ENCODE assay signal across 27 cellular contexts in the genomic region with DNA sequence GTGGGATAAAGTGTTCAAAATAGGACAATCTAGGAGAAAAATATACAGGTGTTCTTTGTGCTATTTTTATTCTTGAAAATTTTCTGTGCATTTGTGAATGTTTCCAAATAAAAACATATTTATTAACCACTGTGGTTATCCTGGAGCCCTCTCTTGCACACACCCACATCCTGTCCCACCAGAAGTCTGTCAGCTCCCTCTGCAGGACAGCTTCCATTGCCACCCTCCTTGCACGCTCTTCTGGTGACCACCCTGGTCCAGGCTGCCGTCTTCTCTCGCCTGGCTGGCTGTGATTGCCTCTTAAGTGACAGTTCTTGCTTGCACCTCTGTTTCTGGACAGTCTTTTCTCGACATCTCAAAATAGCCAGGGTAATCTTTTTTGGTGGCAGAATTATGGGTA.
DNase-seq lines count a peak whose midpoint lies in the region; ATAC-seq, FAIRE-seq and TF ChIP-seq lines count a peak whose summit lies in the region.
"Had no signal": no experiment of that assay in that cellular context is flagged by ENCODE, and none has a peak within 500 bp of the region (broad histone marks: within the 10 kb centered on the region; RNA-seq: fewer than 3 reads in every experiment).

No MANE protein-coding gene starts in this region.

- in situ Hi-C loops in ACHN (cut with HindIII; ENCODE audit: low pct_ligation_motif_present, low pct_unique_long_range_greater_than_20kb, low sequenced_read_pairs), result no loop called here

- no peak for TF ChIP-seq CTCF in NB4 (IDR thresholded peaks at IDR 0.05; ENCODE audit: low read depth, low read length)
- peak; percentile 19 for TF ChIP-seq CTCF in epithelial cell of proximal tubule (conservative IDR thresholded peaks at IDR 0.05; ENCODE audit: low read depth, low read length)
- no peak for TF ChIP-seq CTCF in pancreas (IDR thresholded peaks at IDR 0.05)

- H3K36me3 ChIP-seq in pancreas, result no peaks in the 10 kb centered on the region
- H3K36me3 ChIP-seq: Peyer's patch had no signal

- H3K4me1 ChIP-seq in pancreas, result no peaks in the 10 kb centered on the region
- H3K4me1 ChIP-seq: foreskin keratinocyte, Peyer's patch, testis had no signal

- H3K4me3 ChIP-seq in NB4 (ENCODE audit: low read depth, low read length) (no peak overlapping the region), epithelial cell of proximal tubule (ENCODE audit: low read depth, low read length) (no peak overlapping the region), pancreas (no peak overlapping the region)
- H3K4me3 ChIP-seq: GM23248, lung, Peyer's patch, testis had no signal

- H3K9me3 ChIP-seq in pancreas, result no peaks in the 10 kb centered on the region
- H3K9me3 ChIP-seq: Peyer's patch, testis had no signal

- DNase-seq in ACHN (peak; percentile 46), Daoy (ENCODE audit: low read depth) (peak; percentile 11), NB4 (ENCODE audit: low read depth) (peak; percentile 11), epithelial cell of proximal tubule (ENCODE audit: low read depth) (no peak), pancreas (no peak), DMS53 treated with DMSO at 0.1 percent for 48 hours (lab: John Stamatoyannopoulos, UW; ENCODE audit: unreplicated experiment) (no peak)
- DNase-seq: activated CD4-positive, alpha-beta T cell treated with anti-CD3 and anti-CD28 coated beads, Interleukin-2, amount 10 ng/mL, durations not matched to agents 7 days and 5 days; activated CD8-positive, alpha-beta memory T cell treated with anti-CD3 and anti-CD28 coated beads, Interleukin-2, amount 10 ng/mL, durations not matched to agents 7 days and 5 days; activated naive CD4-positive, alpha-beta T cell treated with anti-CD3 and anti-CD28 coated beads, Interleukin-2, amount 50 U/mL, for 16 hours; aorta; CD8-positive, alpha-beta T cell; dermis blood vessel endothelial cell; foreskin keratinocyte; GM23248; hippocampal formation; NCI-H1048; NCI-H187; NK-92 treated with Interleukin-12 subunit alpha and Interleukin-12 subunit beta, amount 100 ng/mL, for 24 hours; Peyer's patch; stimulated activated CD4-positive, alpha-beta T cell treated with anti-CD3 and anti-CD28 coated beads, Interleukin-2, amount 100 ng/mL, for 48 hours; stimulated activated naive B cell treated with anti-CD40 and anti-IgM and Interleukin-4, amounts not matched to agents 10 μg/mL and 1 μg/mL and 100 μg/mL, for 72 hours; T-helper 2 cell; testis had no signal

- 42 to 43% methylated on average over 4 of the region's 4 CpGs for WGBS in pancreas, 2 donors

- no peaks in the 10 kb centered on the region for H3K27me3 ChIP-seq in pancreas
- H3K27me3 ChIP-seq: foreskin keratinocyte, Peyer's patch, testis had no signal

- intact Hi-C loops in pancreas (cut with DNase I), result no loop called here

- no peak overlapping the region for H3K27ac ChIP-seq in pancreas
- H3K27ac ChIP-seq: epithelial cell of prostate, foreskin keratinocyte, GM23248, Peyer's patch, testis had no signal

- TF ChIP-seq POLR2A in NB4 (IDR thresholded peaks at IDR 0.05; ENCODE audit: extremely low read depth, insufficient read length), result no peak

- no peak for ATAC-seq in HG03457 (IDR thresholded peaks at IDR 0.05; ENCODE audit: unreplicated experiment)
- ATAC-seq in pancreas, result no peak
- ATAC-seq in HG02798 (IDR thresholded peaks at IDR 0.05; ENCODE audit: poor library complexity, unreplicated experiment), result no peak
- ATAC-seq: activated CD8-positive, alpha-beta memory T cell treated with anti-CD3 and anti-CD28 coated beads, Interleukin-2, amount 10 ng/mL, durations not matched to agents 7 days and 5 days; CD8-positive, alpha-beta T cell; foreskin keratinocyte; stimulated activated naive B cell treated with anti-CD40 and anti-IgM and Interleukin-4, amounts not matched to agents 10 μg/mL and 1 μg/mL and 100 μg/mL, for 72 hours had no signal

- FAIRE-seq in pancreas (lab: Jason Lieb, UNC), result no peak

Comparison
In these comparisons a context has a peak if more than half of its experiments do, and no peak if none do; other contexts are left out.
1. DNase-seq: peak in ACHN (single experiment), Daoy (single experiment) and NB4 (single experiment); none in epithelial cell of proximal tubule (single experiment), pancreas (0 of 6) and DMS53 treated with DMSO at 0.1 percent for 48 hours (single experiment).